Comparison of ENCODE assay signal across 8 cellular contexts in genomic region chr10:93115661-93116383, GRCh38. TPM values are rescaled to one million over a fixed set of nuclear protein-coding genes. Genes with fewer than 3 reads are reported as not detected.
DNase-seq lines count a peak whose midpoint lies in the region; ATAC-seq and TF ChIP-seq lines count a peak whose summit lies in the region.

No MANE protein-coding gene starts in this region.

- peaks cover 0 to 9% (median 1%) of the 10 kb centered on the region in 3 donors for H3K27me3 ChIP-seq in psoas muscle (ENCODE audit: insufficient read depth in 3 of 3, low read length in 2 of 3)

- no peaks in the 10 kb centered on the region for H3K9me3 Mint-ChIP-seq in activated T-helper 2 cell treated with anti-CD3 and anti-CD28 coated beads, Interferon-gamma antibody, Interleukin-2, Interleukin-4, amounts not matched to agents 10 μg/mL and 5 μg/mL and 100 μg/mL, durations not matched to agents 14 hours and 24 hours and 36 hours

- WGBS in psoas muscle, 3 donors, result 65 to 70% (median 68%) methylated on average over 4 of the region's 4 CpGs

- peaks cover 17% of the 10 kb centered on the region for H3K27me3 Mint-ChIP-seq in activated T-helper 2 cell treated with anti-CD3 and anti-CD28 coated beads, Interferon-gamma antibody, Interleukin-2, Interleukin-4, amounts not matched to agents 10 μg/mL and 5 μg/mL and 100 μg/mL, durations not matched to agents 14 hours and 24 hours and 36 hours (ENCODE audit: low read depth)

- ATAC-seq in HG03460 (IDR thresholded peaks at IDR 0.05; ENCODE audit: unreplicated experiment) (peak; percentile 61), psoas muscle (no peak), HG03159 (IDR thresholded peaks at IDR 0.05; ENCODE audit: unreplicated experiment) (no peak)

- H3K4me3 ChIP-seq in psoas muscle, result no peak overlapping the region

- H3K4me3 Mint-ChIP-seq in activated T-helper 2 cell treated with anti-CD3 and anti-CD28 coated beads, Interferon-gamma antibody, Interleukin-2, Interleukin-4, amounts not matched to agents 10 μg/mL and 5 μg/mL and 100 μg/mL, durations not matched to agents 14 hours and 24 hours and 36 hours (ENCODE audit: low read depth), result no peak overlapping the region

- DNase-seq in NCI-H345 (lab: John Stamatoyannopoulos, UW) (peak; percentile 4), NCI-H345 treated with DMSO at 0.1 percent for 48 hours (lab: John Stamatoyannopoulos, UW; ENCODE audit: unreplicated experiment) (no peak), glomerular visceral epithelial cell (ENCODE audit: extremely low spot score) (peak; percentile 36), psoas muscle (peak; percentile 63 to 75)
- DNase-seq in activated T-helper 2 cell treated with anti-CD3 and anti-CD28 coated beads, Interferon-gamma antibody, Interleukin-2, Interleukin-4, amounts not matched to agents 10 μg/mL and 5 μg/mL and 100 μg/mL, durations not matched to agents 14 hours and 24 hours and 36 hours (ENCODE audit: low spot score), result peak; percentile 47

- no peaks in the 10 kb centered on the region for H3K9me3 ChIP-seq in psoas muscle

- no peaks in the 10 kb centered on the region for H3K36me3 Mint-ChIP-seq in activated T-helper 2 cell treated with anti-CD3 and anti-CD28 coated beads, Interferon-gamma antibody, Interleukin-2, Interleukin-4, amounts not matched to agents 10 μg/mL and 5 μg/mL and 100 μg/mL, durations not matched to agents 14 hours and 24 hours and 36 hours (ENCODE audit: low read depth)

- H3K4me1 Mint-ChIP-seq in activated T-helper 2 cell treated with anti-CD3 and anti-CD28 coated beads, Interferon-gamma antibody, Interleukin-2, Interleukin-4, amounts not matched to agents 10 μg/mL and 5 μg/mL and 100 μg/mL, durations not matched to agents 14 hours and 24 hours and 36 hours (ENCODE audit: low read depth), result no peaks in the 10 kb centered on the region

- H3K27ac Mint-ChIP-seq in activated T-helper 2 cell treated with anti-CD3 and anti-CD28 coated beads, Interferon-gamma antibody, Interleukin-2, Interleukin-4, amounts not matched to agents 10 μg/mL and 5 μg/mL and 100 μg/mL, durations not matched to agents 14 hours and 24 hours and 36 hours, result no peak overlapping the region

- TF ChIP-seq POLR2A in Raji (IDR thresholded peaks at IDR 0.05; ENCODE audit: insufficient read depth, low read depth, low read length), result 0 out of 2 replicates have a peak, but pooled peaks have one; percentile 24

- intact Hi-C loops in activated T-helper 2 cell treated with anti-CD3 and anti-CD28 coated beads, Interferon-gamma antibody, Interleukin-2, Interleukin-4, amounts not matched to agents 10 μg/mL and 5 μg/mL and 100 μg/mL, durations not matched to agents 14 hours and 24 hours and 36 hours (cut with micrococcal nuclease), result loop anchor here (1.0 kb wide), 1 partner anchor 173 kb away; no protein-coding TSS in a partner anchor
- intact Hi-C loops in psoas muscle (cut with DNase I), result loop anchor here in 1 of 2 donors (2.0 to 5.0 kb wide), 2 partner anchors 173 to 236 kb away; no protein-coding TSS in a partner anchor

- no peak overlapping the region for H3K27ac ChIP-seq in psoas muscle

- H3K4me1 ChIP-seq in psoas muscle, result no peaks in the 10 kb centered on the region

- H3K36me3 ChIP-seq in psoas muscle (ENCODE audit: insufficient read depth in 1 of 2, low read depth in 1 of 2), result no peaks in the 10 kb centered on the region

- TF ChIP-seq CTCF in psoas muscle (IDR thresholded peaks at IDR 0.05), result peak; percentile 15

RNA-seq across cellular contexts. Expression of gene CYP26A1, which starts 42.1 kb away (rescaled TPM):
- total RNA-seq in activated T-helper 2 cell treated with anti-CD3 and anti-CD28 coated beads, Interferon-gamma antibody, Interleukin-2, Interleukin-4, amounts not matched to agents 10 μg/mL and 5 μg/mL and 100 μg/mL, durations not matched to agents 14 hours and 24 hours and 36 hours, result not detected in 2 replicates
- not detected for total RNA-seq in psoas muscle
- under 1 TPM in 1 of 3 donors, not detected in 2; 0.04 TPM for polyA plus RNA-seq in psoas muscle

RNA-seq across cellular contexts. Expression of gene CYP26C1, which starts 55.2 kb away (rescaled TPM):
- total RNA-seq in activated T-helper 2 cell treated with anti-CD3 and anti-CD28 coated beads, Interferon-gamma antibody, Interleukin-2, Interleukin-4, amounts not matched to agents 10 μg/mL and 5 μg/mL and 100 μg/mL, durations not matched to agents 14 hours and 24 hours and 36 hours, result 0.05 TPM in 1 of 2 replicates, not detected in the other
- under 1 TPM in 1 of 4 donors, not detected in 3; 0.06 TPM for total RNA-seq in psoas muscle
- polyA plus RNA-seq in psoas muscle, result under 1 TPM in 2 of 3 donors, not detected in 1; 0.01 to 0.03 TPM
